Comparison of ENCODE assay signal across 8 cellular contexts in genomic region chr19:36772341-36773222, GRCh38. TPM values are rescaled to one million over a fixed set of nuclear protein-coding genes. Genes with fewer than 3 reads are reported as not detected.
A peak's percentile ranks its signal among the peaks of the same experiment; 100 is the strongest.
DNase-seq lines count a peak whose midpoint lies in the region; ATAC-seq and TF ChIP-seq lines count a peak whose summit lies in the region.

Gene ZNF850 (minus strand): TSS chr19:36772807. CDS start chr19:36762606, 10,201 bp downstream.

- peaks cover 32% of the 10 kb centered on the region for H3K9me3 Mint-ChIP-seq in chondrocyte (ENCODE audit: low read depth)

- peaks cover 9% of the 10 kb centered on the region for H3K36me3 Mint-ChIP-seq in chondrocyte (ENCODE audit: low read depth)

- peak; percentile 97 for ATAC-seq in GM18909 (IDR thresholded peaks at IDR 0.05; ENCODE audit: poor library complexity, unreplicated experiment)
- ATAC-seq in HG03159 (IDR thresholded peaks at IDR 0.05; ENCODE audit: unreplicated experiment), result peak; percentile 93

- peak; percentile 96 for DNase-seq in AG08395 (ENCODE audit: low spot score)
- DNase-seq in NCI-H226, result peak; percentile 88
- peak; percentile 89 for DNase-seq in activated CD4-positive, alpha-beta T cell treated with anti-CD3 and anti-CD28 coated beads for 1 hour
- DNase-seq in chondrocyte (ENCODE audit: low spot score), result peak; percentile 95
- peak; percentile 96 for DNase-seq in kidney glomerular epithelial cell (lab: John Stamatoyannopoulos, UW)
- DNase-seq in stimulated activated CD4-positive, alpha-beta T cell treated with anti-CD3 and anti-CD28 coated beads, Interleukin-15, amount 100 ng/mL, for 48 hours (ENCODE audit: low read depth in 2 of 2), result peak; percentile 90 to 92

- no peaks in the 10 kb centered on the region for H3K27me3 Mint-ChIP-seq in chondrocyte (ENCODE audit: low read depth)

- H3K4me1 Mint-ChIP-seq in chondrocyte (ENCODE audit: low read depth), result peaks cover 22% of the 10 kb centered on the region

- H3K27ac Mint-ChIP-seq in chondrocyte (ENCODE audit: unreplicated experiment), result peak within 1 kb of the TSS; percentile 99

- H3K4me3 Mint-ChIP-seq in chondrocyte (ENCODE audit: unreplicated experiment), result peak within 1 kb of the TSS; percentile 100

- no peak for TF ChIP-seq CTCF in chondrocyte (IDR thresholded peaks at IDR 0.05)

RNA-seq across cellular contexts. Expression of gene ZNF850, which starts in this region (rescaled TPM):
- total RNA-seq in chondrocyte, result 2.5 to 7.5 TPM (median 4.0 TPM) in 3 replicates

Comparison
In these comparisons a context has a peak if more than half of its experiments do, and no peak if none do; other contexts are left out.
1. Peak in every context shown above with its lines: DNase-seq and ATAC-seq.